In genomic region chr3:136070953-136071949, GRCh38 we compare ENCODE assay signal across 8 cellular contexts.
DNase-seq lines count a peak whose midpoint lies in the region; ATAC-seq and TF ChIP-seq lines count a peak whose summit lies in the region.

No MANE protein-coding gene starts in this region.

- no peaks in the 10 kb centered on the region for H3K4me1 ChIP-seq in endodermal cell (ENCODE audit: control insufficient read depth, insufficient read depth, low read length)

- no peak overlapping the region for H3K4me3 Mint-ChIP-seq in endodermal cell
- peak overlapping the region; percentile 52 for H3K4me3 Mint-ChIP-seq in osteocyte (ENCODE audit: unreplicated experiment)

- H3K4me1 Mint-ChIP-seq in endodermal cell (peaks cover 12% of the 10 kb centered on the region), osteocyte (ENCODE audit: unreplicated experiment) (peaks cover 30% of the 10 kb centered on the region)

- H3K27me3 ChIP-seq in endodermal cell (ENCODE audit: control insufficient read depth, insufficient read depth, low read length, poor library complexity, severe bottlenecking), result no peaks in the 10 kb centered on the region

- H3K9me3 Mint-ChIP-seq in endodermal cell (no peaks in the 10 kb centered on the region), osteocyte (ENCODE audit: unreplicated experiment) (no peaks in the 10 kb centered on the region)

- no peak for ATAC-seq in GM18511 (IDR thresholded peaks at IDR 0.05; ENCODE audit: unreplicated experiment)

- DNase-seq in EH (ENCODE audit: low read depth), result peak; percentile 98
- DNase-seq in NCI-H2196 treated with DMSO at 0.1 percent for 48 hours (lab: John Stamatoyannopoulos, UW; ENCODE audit: unreplicated experiment), result peak; percentile 22
- peak; percentile 49 for DNase-seq in endodermal cell
- DNase-seq in osteocyte (ENCODE audit: extremely low spot score, unreplicated experiment), result peak; percentile 87
- no peak for DNase-seq in effector CD4-positive, alpha-beta T cell
- no peak for DNase-seq in epidermal melanocyte (ENCODE audit: insufficient read length, low spot score)
- no peak for DNase-seq in occipital lobe (lab: John Stamatoyannopoulos, UW)

- no peak overlapping the region for H3K9ac ChIP-seq in endodermal cell (ENCODE audit: extremely low read depth, low read length, poor library complexity, severe bottlenecking)

- H3K27ac ChIP-seq in endodermal cell (ENCODE audit: low read depth, low read length), result no peak overlapping the region

- no peaks in the 10 kb centered on the region for H3K9me3 ChIP-seq in endodermal cell (ENCODE audit: control insufficient read depth, low read length)

- H3K36me3 Mint-ChIP-seq in endodermal cell (ENCODE audit: low read depth) (peaks cover 6% of the 10 kb centered on the region), osteocyte (ENCODE audit: unreplicated experiment) (peaks cover 5% of the 10 kb centered on the region)

- H3K27ac Mint-ChIP-seq in endodermal cell (peak overlapping the region; percentile 15), osteocyte (ENCODE audit: unreplicated experiment) (peak overlapping the region; percentile 90)

- no peaks in the 10 kb centered on the region for H3K27me3 Mint-ChIP-seq in endodermal cell (ENCODE audit: insufficient read depth)
- H3K27me3 Mint-ChIP-seq in osteocyte (ENCODE audit: unreplicated experiment), result no peaks in the 10 kb centered on the region

- H3K4me3 ChIP-seq in endodermal cell (ENCODE audit: low read length), result no peak overlapping the region

- H3K36me3 ChIP-seq in endodermal cell (ENCODE audit: control insufficient read depth, insufficient read depth, low read length), result no peaks in the 10 kb centered on the region

- no peak for TF ChIP-seq CTCF in endodermal cell (conservative IDR thresholded peaks at IDR 0.05)
- TF ChIP-seq CTCF in osteocyte (IDR thresholded peaks at IDR 0.05), result peak; percentile 53

- 72 to 88% methylated on average over 6 to 9 of the region's 9 CpGs for WGBS in endodermal cell (ENCODE audit: insufficient coverage in 1 of 2, insufficient read length in 1 of 2), 2 experiments

Comparison
In these comparisons a context has a peak if more than half of its experiments do, and no peak if none do; other contexts are left out.
1. DNase-seq: peak in EH (single experiment), NCI-H2196 treated with DMSO at 0.1 percent for 48 hours (single experiment), endodermal cell (single experiment) and osteocyte (single experiment); none in effector CD4-positive, alpha-beta T cell (single experiment), epidermal melanocyte (single experiment) and occipital lobe (single experiment).